ENCODE assay signal across 1 cellular context in the genomic region with DNA sequence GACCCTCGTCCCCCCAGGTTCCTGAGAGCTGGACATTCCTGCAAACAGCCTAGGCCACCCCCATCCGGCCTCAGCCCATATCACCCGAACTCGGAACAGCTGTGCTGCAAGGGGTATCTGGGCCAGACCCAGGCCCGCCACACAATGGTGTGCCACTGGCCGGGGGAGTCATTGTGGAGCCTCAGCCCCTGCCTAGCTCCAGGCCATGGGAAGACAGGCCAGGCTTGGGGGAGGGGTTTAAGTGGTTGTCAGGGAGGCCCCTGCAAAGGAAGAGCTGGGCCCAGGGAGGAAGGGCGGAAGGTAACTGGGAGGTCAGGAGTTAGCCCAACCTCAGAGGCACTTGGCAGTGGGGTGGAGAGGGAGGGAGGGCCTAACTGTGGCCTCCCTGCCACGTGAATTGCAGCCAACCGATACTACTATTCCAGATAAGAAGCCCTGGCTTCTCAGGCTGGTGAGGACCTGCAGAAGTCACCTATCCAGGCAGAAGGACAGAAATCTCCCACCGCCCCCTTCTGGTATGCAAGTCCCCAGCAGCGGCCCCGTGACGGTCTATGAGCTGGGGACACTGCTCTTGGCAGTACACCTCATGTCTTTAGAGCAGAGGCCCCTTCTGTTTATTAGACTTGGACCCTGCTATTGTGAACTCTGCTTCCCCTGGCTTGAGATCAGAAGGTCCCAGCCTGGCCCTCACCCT.
TF ChIP-seq lines count a peak whose summit lies in the region.

No MANE protein-coding gene starts in this region.

TF ChIP-seq in GM23338, 12 proteins besides CTCF, POLR2A, EP300 and RAD21 (continued from another document):
- TF ChIP-seq, protein P1, sequence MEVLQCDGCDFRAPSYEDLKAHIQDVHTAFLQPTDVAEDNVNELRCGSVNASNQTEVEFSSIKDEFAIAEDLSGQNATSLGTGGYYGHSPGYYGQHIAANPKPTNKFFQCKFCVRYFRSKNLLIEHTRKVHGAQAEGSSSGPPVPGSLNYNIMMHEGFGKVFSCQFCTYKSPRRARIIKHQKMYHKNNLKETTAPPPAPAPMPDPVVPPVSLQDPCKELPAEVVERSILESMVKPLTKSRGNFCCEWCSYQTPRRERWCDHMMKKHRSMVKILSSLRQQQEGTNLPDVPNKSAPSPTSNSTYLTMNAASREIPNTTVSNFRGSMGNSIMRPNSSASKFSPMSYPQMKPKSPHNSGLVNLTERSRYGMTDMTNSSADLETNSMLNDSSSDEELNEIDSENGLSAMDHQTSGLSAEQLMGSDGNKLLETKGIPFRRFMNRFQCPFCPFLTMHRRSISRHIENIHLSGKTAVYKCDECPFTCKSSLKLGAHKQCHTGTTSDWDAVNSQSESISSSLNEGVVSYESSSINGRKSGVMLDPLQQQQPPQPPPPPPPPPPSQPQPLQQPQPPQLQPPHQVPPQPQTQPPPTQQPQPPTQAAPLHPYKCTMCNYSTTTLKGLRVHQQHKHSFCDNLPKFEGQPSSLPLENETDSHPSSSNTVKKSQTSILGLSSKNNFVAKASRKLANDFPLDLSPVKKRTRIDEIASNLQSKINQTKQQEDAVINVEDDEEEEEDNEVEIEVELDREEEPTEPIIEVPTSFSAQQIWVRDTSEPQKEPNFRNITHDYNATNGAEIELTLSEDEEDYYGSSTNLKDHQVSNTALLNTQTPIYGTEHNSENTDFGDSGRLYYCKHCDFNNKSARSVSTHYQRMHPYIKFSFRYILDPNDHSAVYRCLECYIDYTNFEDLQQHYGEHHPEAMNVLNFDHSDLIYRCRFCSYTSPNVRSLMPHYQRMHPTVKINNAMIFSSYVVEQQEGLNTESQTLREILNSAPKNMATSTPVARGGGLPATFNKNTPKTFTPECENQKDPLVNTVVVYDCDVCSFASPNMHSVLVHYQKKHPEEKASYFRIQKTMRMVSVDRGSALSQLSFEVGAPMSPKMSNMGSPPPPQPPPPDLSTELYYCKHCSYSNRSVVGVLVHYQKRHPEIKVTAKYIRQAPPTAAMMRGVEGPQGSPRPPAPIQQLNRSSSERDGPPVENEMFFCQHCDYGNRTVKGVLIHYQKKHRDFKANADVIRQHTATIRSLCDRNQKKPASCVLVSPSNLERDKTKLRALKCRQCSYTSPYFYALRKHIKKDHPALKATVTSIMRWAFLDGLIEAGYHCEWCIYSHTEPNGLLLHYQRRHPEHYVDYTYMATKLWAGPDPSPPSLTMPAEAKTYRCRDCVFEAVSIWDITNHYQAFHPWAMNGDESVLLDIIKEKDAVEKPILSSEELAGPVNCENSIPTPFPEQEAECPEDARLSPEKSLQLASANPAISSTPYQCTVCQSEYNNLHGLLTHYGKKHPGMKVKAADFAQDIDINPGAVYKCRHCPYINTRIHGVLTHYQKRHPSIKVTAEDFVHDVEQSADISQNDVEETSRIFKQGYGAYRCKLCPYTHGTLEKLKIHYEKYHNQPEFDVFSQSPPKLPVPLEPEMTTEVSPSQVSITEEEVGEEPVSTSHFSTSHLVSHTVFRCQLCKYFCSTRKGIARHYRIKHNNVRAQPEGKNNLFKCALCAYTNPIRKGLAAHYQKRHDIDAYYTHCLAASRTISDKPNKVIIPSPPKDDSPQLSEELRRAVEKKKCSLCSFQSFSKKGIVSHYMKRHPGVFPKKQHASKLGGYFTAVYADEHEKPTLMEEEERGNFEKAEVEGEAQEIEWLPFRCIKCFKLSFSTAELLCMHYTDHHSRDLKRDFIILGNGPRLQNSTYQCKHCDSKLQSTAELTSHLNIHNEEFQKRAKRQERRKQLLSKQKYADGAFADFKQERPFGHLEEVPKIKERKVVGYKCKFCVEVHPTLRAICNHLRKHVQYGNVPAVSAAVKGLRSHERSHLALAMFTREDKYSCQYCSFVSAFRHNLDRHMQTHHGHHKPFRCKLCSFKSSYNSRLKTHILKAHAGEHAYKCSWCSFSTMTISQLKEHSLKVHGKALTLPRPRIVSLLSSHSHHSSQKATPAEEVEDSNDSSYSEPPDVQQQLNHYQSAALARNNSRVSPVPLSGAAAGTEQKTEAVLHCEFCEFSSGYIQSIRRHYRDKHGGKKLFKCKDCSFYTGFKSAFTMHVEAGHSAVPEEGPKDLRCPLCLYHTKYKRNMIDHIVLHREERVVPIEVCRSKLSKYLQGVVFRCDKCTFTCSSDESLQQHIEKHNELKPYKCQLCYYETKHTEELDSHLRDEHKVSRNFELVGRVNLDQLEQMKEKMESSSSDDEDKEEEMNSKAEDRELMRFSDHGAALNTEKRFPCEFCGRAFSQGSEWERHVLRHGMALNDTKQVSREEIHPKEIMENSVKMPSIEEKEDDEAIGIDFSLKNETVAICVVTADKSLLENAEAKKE (CRISPR knock-in tag; IDR thresholded peaks at IDR 0.05): no peak
